Comparison of ENCODE assay signal across 20 cellular contexts in the genomic region with DNA sequence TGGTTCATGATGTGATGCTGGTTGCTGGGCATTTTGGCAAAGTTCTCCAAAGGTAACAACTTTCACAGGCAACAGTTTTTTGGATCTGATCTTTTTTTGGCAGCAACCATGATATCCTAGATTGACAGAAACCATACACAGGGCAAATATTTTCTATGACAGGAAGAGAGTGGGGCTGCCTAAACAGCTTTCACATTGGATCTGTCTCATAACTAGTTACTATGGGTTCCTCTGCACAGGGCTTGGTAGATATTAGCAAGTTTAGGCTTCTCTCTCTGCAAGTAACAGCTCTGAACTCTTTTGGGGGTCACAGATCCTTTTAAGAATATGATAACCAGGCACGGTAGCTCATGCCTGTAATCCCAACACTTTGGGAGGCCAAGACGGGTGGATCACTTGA. TPM values are rescaled to one million over a fixed set of nuclear protein-coding genes. Genes with fewer than 3 reads are reported as not detected.
DNase-seq lines count a peak whose midpoint lies in the region; ATAC-seq and TF ChIP-seq lines count a peak whose summit lies in the region.
"Had no signal": no experiment of that assay in that cellular context is flagged by ENCODE, and none has a peak within 500 bp of the region (broad histone marks: within the 10 kb centered on the region; RNA-seq: fewer than 3 reads in every experiment).

No MANE protein-coding gene starts in this region.

- H3K36me3 ChIP-seq in cardiac muscle cell = peaks cover 12% of the 10 kb centered on the region

- H3K27me3 ChIP-seq in cardiac muscle cell = no peaks in the 10 kb centered on the region
- no peaks in the 10 kb centered on the region for H3K27me3 ChIP-seq in right cardiac atrium (ENCODE audit: control insufficient read depth, insufficient read depth)
- H3K27me3 ChIP-seq: Peyer's patch had no signal

- no peaks in the 10 kb centered on the region for H3K9me3 Mint-ChIP-seq in T-helper 1 cell treated with Interleukin-12 subunit alpha and Interleukin-12 subunit beta and Interleukin-4 antibody, amounts not matched to agents 30 μg/mL and 1 μg/mL, for 36 hours
- no peaks in the 10 kb centered on the region for H3K9me3 Mint-ChIP-seq in activated T-helper 2 cell treated with anti-CD3 and anti-CD28 coated beads, Interferon-gamma antibody, Interleukin-2, Interleukin-4, amounts not matched to agents 10 μg/mL and 5 μg/mL and 100 μg/mL, durations not matched to agents 14 hours and 24 hours and 36 hours
- H3K9me3 Mint-ChIP-seq: CD4-positive, CD25-positive, alpha-beta regulatory T cell had no signal

- no peak overlapping the region for H3K4me3 Mint-ChIP-seq in T-helper 1 cell treated with Interleukin-12 subunit alpha and Interleukin-12 subunit beta and Interleukin-4 antibody, amounts not matched to agents 30 μg/mL and 1 μg/mL, for 36 hours
- no peak overlapping the region for H3K4me3 Mint-ChIP-seq in activated T-helper 2 cell treated with anti-CD3 and anti-CD28 coated beads, Interferon-gamma antibody, Interleukin-2, Interleukin-4, amounts not matched to agents 10 μg/mL and 5 μg/mL and 100 μg/mL, durations not matched to agents 14 hours and 24 hours and 36 hours (ENCODE audit: low read depth)
- H3K4me3 Mint-ChIP-seq: B cell; CD4-positive, CD25-positive, alpha-beta regulatory T cell had no signal

- WGBS in right cardiac atrium = 84% methylated on average over 2 of the region's 2 CpGs

- no peak for TF ChIP-seq CTCF in cardiac muscle cell (IDR thresholded peaks at IDR 0.05; ENCODE audit: low read depth, low read length)

- peak overlapping the region; percentile 18 for H3K27ac ChIP-seq in cardiac muscle cell
- no peak overlapping the region for H3K27ac ChIP-seq in right cardiac atrium (ENCODE audit: low read length)
- H3K27ac ChIP-seq: 22Rv1, Peyer's patch had no signal

- peaks cover 14% of the 10 kb centered on the region for H3K4me1 ChIP-seq in cardiac muscle cell (ENCODE audit: low read depth)
- H3K4me1 ChIP-seq in right cardiac atrium (ENCODE audit: control insufficient read depth, insufficient read depth, low read length) = peaks cover 5% of the 10 kb centered on the region
- H3K4me1 ChIP-seq: Peyer's patch had no signal

- DNase-seq in T-helper 1 cell = no peak
- DNase-seq in cardiac muscle cell (ENCODE audit: low read depth in 1 of 2, low spot score in 1 of 2) = no peak
- DNase-seq in right cardiac atrium = no peak
- DNase-seq in activated T-helper 2 cell treated with anti-CD3 and anti-CD28 coated beads, Interferon-gamma antibody, Interleukin-2, Interleukin-4, amounts not matched to agents 10 μg/mL and 5 μg/mL and 100 μg/mL, durations not matched to agents 14 hours and 24 hours and 36 hours (ENCODE audit: low spot score) = no peak
- DNase-seq in OCI-M1 (lab: John Stamatoyannopoulos, UW) = no peak
- no peak for DNase-seq in Kasumi-1 (lab: John Stamatoyannopoulos, UW)
- DNase-seq in RKO (ENCODE audit: low spot score) = no peak
- DNase-seq: EL, NCI-H1436, NCI-H2029 treated with DMSO at 0.1 percent for 48 hours, NCI-H2171 treated with DMSO at 0.1 percent for 48 hours, NCI-H446 treated with DMSO at 0.1 percent for 48 hours, NCI-H774, Right ventricle myocardium superior had no signal

- peak overlapping the region; percentile 42 for H3K27ac Mint-ChIP-seq in T-helper 1 cell treated with Interleukin-12 subunit alpha and Interleukin-12 subunit beta and Interleukin-4 antibody, amounts not matched to agents 30 μg/mL and 1 μg/mL, for 36 hours
- H3K27ac Mint-ChIP-seq in activated T-helper 2 cell treated with anti-CD3 and anti-CD28 coated beads, Interferon-gamma antibody, Interleukin-2, Interleukin-4, amounts not matched to agents 10 μg/mL and 5 μg/mL and 100 μg/mL, durations not matched to agents 14 hours and 24 hours and 36 hours = peak overlapping the region; percentile 2
- H3K27ac Mint-ChIP-seq: B cell; CD4-positive, CD25-positive, alpha-beta regulatory T cell had no signal

- H3K9me3 ChIP-seq in cardiac muscle cell (ENCODE audit: low read depth) = no peaks in the 10 kb centered on the region
- no peaks in the 10 kb centered on the region for H3K9me3 ChIP-seq in right cardiac atrium (ENCODE audit: control insufficient read depth, low read length)
- H3K9me3 ChIP-seq: Peyer's patch had no signal

- H3K4me1 Mint-ChIP-seq in T-helper 1 cell treated with Interleukin-12 subunit alpha and Interleukin-12 subunit beta and Interleukin-4 antibody, amounts not matched to agents 30 μg/mL and 1 μg/mL, for 36 hours (ENCODE audit: low read depth) = peaks cover 11% of the 10 kb centered on the region
- peaks cover 13% of the 10 kb centered on the region for H3K4me1 Mint-ChIP-seq in activated T-helper 2 cell treated with anti-CD3 and anti-CD28 coated beads, Interferon-gamma antibody, Interleukin-2, Interleukin-4, amounts not matched to agents 10 μg/mL and 5 μg/mL and 100 μg/mL, durations not matched to agents 14 hours and 24 hours and 36 hours (ENCODE audit: low read depth)
- H3K4me1 Mint-ChIP-seq: B cell had no signal

- peaks cover 20% of the 10 kb centered on the region for H3K36me3 Mint-ChIP-seq in T-helper 1 cell treated with Interleukin-12 subunit alpha and Interleukin-12 subunit beta and Interleukin-4 antibody, amounts not matched to agents 30 μg/mL and 1 μg/mL, for 36 hours (ENCODE audit: low read depth)
- H3K36me3 Mint-ChIP-seq in activated T-helper 2 cell treated with anti-CD3 and anti-CD28 coated beads, Interferon-gamma antibody, Interleukin-2, Interleukin-4, amounts not matched to agents 10 μg/mL and 5 μg/mL and 100 μg/mL, durations not matched to agents 14 hours and 24 hours and 36 hours (ENCODE audit: low read depth) = peaks cover 51% of the 10 kb centered on the region

- ATAC-seq in right cardiac atrium = no peak
- ATAC-seq: K562 had no signal

- no peak overlapping the region for H3K4me3 ChIP-seq in cardiac muscle cell
- no peak overlapping the region for H3K4me3 ChIP-seq in right cardiac atrium (ENCODE audit: low read length)
- H3K4me3 ChIP-seq: K562, Peyer's patch had no signal

- H3K27me3 Mint-ChIP-seq in T-helper 1 cell treated with Interleukin-12 subunit alpha and Interleukin-12 subunit beta and Interleukin-4 antibody, amounts not matched to agents 30 μg/mL and 1 μg/mL, for 36 hours (ENCODE audit: low read depth) = no peaks in the 10 kb centered on the region
- no peaks in the 10 kb centered on the region for H3K27me3 Mint-ChIP-seq in activated T-helper 2 cell treated with anti-CD3 and anti-CD28 coated beads, Interferon-gamma antibody, Interleukin-2, Interleukin-4, amounts not matched to agents 10 μg/mL and 5 μg/mL and 100 μg/mL, durations not matched to agents 14 hours and 24 hours and 36 hours (ENCODE audit: low read depth)
- H3K27me3 Mint-ChIP-seq: B cell; CD4-positive, CD25-positive, alpha-beta regulatory T cell had no signal

- intact Hi-C loops in right cardiac atrium (cut with DNase I) = no loop called here
- intact Hi-C loops in activated T-helper 2 cell treated with anti-CD3 and anti-CD28 coated beads, Interferon-gamma antibody, Interleukin-2, Interleukin-4, amounts not matched to agents 10 μg/mL and 5 μg/mL and 100 μg/mL, durations not matched to agents 14 hours and 24 hours and 36 hours (cut with micrococcal nuclease) = no loop called here

RNA-seq across cellular contexts. Expression of a gene that starts 28.6 kb away (rescaled TPM):
- total RNA-seq in cardiac muscle cell = 77.3 and 82.0 TPM in 2 replicates
- polyA plus RNA-seq in cardiac muscle cell = 67.6 and 86.6 TPM in 2 replicates
- total RNA-seq in right cardiac atrium = 10 to 100 TPM; 30.7 to 40.8 (median 37.3) TPM
- polyA plus RNA-seq in right cardiac atrium = 29.2 TPM
- total RNA-seq in activated T-helper 2 cell treated with anti-CD3 and anti-CD28 coated beads, Interferon-gamma antibody, Interleukin-2, Interleukin-4, amounts not matched to agents 10 μg/mL and 5 μg/mL and 100 μg/mL, durations not matched to agents 14 hours and 24 hours and 36 hours = 37.9 and 44.5 TPM in 2 replicates

RNA-seq across cellular contexts. Expression of a gene that starts 28.8 kb away (rescaled TPM):
- total RNA-seq in cardiac muscle cell = 95.4 and 178 TPM in 2 replicates
- 203 and 250 TPM in 2 replicates for polyA plus RNA-seq in cardiac muscle cell
- total RNA-seq in right cardiac atrium = 100 to 1,000 TPM; 138 to 154 (median 144) TPM
- 67.5 TPM for polyA plus RNA-seq in right cardiac atrium
- 520 and 538 TPM in 2 replicates for total RNA-seq in activated T-helper 2 cell treated with anti-CD3 and anti-CD28 coated beads, Interferon-gamma antibody, Interleukin-2, Interleukin-4, amounts not matched to agents 10 μg/mL and 5 μg/mL and 100 μg/mL, durations not matched to agents 14 hours and 24 hours and 36 hours

RNA-seq across cellular contexts. Expression of a gene that starts 40.4 kb away (rescaled TPM):
- total RNA-seq in cardiac muscle cell = 13.8 and 22.5 TPM in 2 replicates
- polyA plus RNA-seq in cardiac muscle cell = 10.2 and 12.0 TPM in 2 replicates
- total RNA-seq in right cardiac atrium = 10 to 100 TPM; 10.4 to 12.3 (median 11.7) TPM
- polyA plus RNA-seq in right cardiac atrium = 8.3 TPM
- total RNA-seq in activated T-helper 2 cell treated with anti-CD3 and anti-CD28 coated beads, Interferon-gamma antibody, Interleukin-2, Interleukin-4, amounts not matched to agents 10 μg/mL and 5 μg/mL and 100 μg/mL, durations not matched to agents 14 hours and 24 hours and 36 hours = 19.7 and 21.9 TPM in 2 replicates

RNA-seq across cellular contexts. Expression of a gene that starts 55.9 kb away (rescaled TPM):
- total RNA-seq in cardiac muscle cell (87.3 and 115 TPM in 2 replicates), right cardiac atrium (10 to 100 TPM; 15.4 to 21.3 (median 19.9) TPM)
- polyA plus RNA-seq in cardiac muscle cell (46.1 and 50.9 TPM in 2 replicates), right cardiac atrium (13.3 TPM)
- 33.0 and 35.1 TPM in 2 replicates for total RNA-seq in activated T-helper 2 cell treated with anti-CD3 and anti-CD28 coated beads, Interferon-gamma antibody, Interleukin-2, Interleukin-4, amounts not matched to agents 10 μg/mL and 5 μg/mL and 100 μg/mL, durations not matched to agents 14 hours and 24 hours and 36 hours
